In genomic region chr6:125100018-125100652, GRCh38 we compare ENCODE assay signal across 8 cellular contexts. TPM values are rescaled to one million over a fixed set of nuclear protein-coding genes. Genes with fewer than 3 reads are reported as not detected.
DNase-seq lines count a peak whose midpoint lies in the region; ATAC-seq and TF ChIP-seq lines count a peak whose summit lies in the region.

No MANE protein-coding gene starts in this region.

- intact Hi-C loops in gastrocnemius medialis (cut with DNase I; ENCODE audit: low total_unique reads) = no loop called here

- no CpG with 5 or more reads among the region's 10 CpGs for WGBS in iPS DF 6.9 (ENCODE audit: insufficient coverage, insufficient read length)

- CTCF ChIA-PET in activated CD8-positive, alpha-beta T cell treated with anti-CD3 and anti-CD28 coated beads, Interleukin-2, amount 10 ng/mL, durations not matched to agents 7 days and 5 days (lab: Charles Lee) = interaction anchor here (0.5 to 0.7 kb wide), 2 partner anchors 32 to 57 kb away, joined by 4 read pairs; no protein-coding TSS in a partner anchor

- peak overlapping the region; percentile 64 for H3K4me3 ChIP-seq in H7 (ENCODE audit: insufficient read depth, low read depth, low read length)
- peak overlapping the region; percentile 58; the same call in 1 of the 2 replicates for H3K4me3 ChIP-seq in iPS DF 6.9 (ENCODE audit: low read length)
- H3K4me3 ChIP-seq in gastrocnemius medialis = peak overlapping the region; percentile 58 to 78 (median 66)

- TF ChIP-seq POLR2A in gastrocnemius medialis (IDR thresholded peaks at IDR 0.05) = no peak

- no peaks in the 10 kb centered on the region for H3K36me3 Mint-ChIP-seq in activated CD8-positive, alpha-beta T cell treated with anti-CD3 and anti-CD28 coated beads, Interleukin-2, amount 10 ng/mL, durations not matched to agents 7 days and 5 days (ENCODE audit: low read depth)

- H3K27me3 Mint-ChIP-seq in activated CD8-positive, alpha-beta T cell treated with anti-CD3 and anti-CD28 coated beads, Interleukin-2, amount 10 ng/mL, durations not matched to agents 7 days and 5 days (ENCODE audit: low read depth) = peaks cover 31% of the 10 kb centered on the region

- H3K36me3 ChIP-seq in H7 (replicated peaks; ENCODE audit: control insufficient read depth, insufficient read depth, low read length) = no peaks in the 10 kb centered on the region
- no peaks in the 10 kb centered on the region for H3K36me3 ChIP-seq in iPS DF 6.9 (ENCODE audit: control insufficient read depth, insufficient read depth, low read length)
- H3K36me3 ChIP-seq in gastrocnemius medialis = no peaks in the 10 kb centered on the region

- H3K27ac ChIP-seq in iPS DF 6.9 (ENCODE audit: low read length) (no peak overlapping the region), gastrocnemius medialis (no peak overlapping the region)

- in situ Hi-C loops in gastrocnemius medialis (cut with MboI; ENCODE audit: low sequenced_read_pairs in 4 of 4) = no loop called here

- TF ChIP-seq CTCF in gastrocnemius medialis (IDR thresholded peaks at IDR 0.05 in 4 of 5, conservative IDR thresholded peaks at IDR 0.05 in 1 of 5) = no peak

- POLR2A ChIA-PET in activated CD8-positive, alpha-beta T cell treated with anti-CD3 and anti-CD28 coated beads, Interleukin-2, amount 10 ng/mL, durations not matched to agents 7 days and 5 days (lab: Charles Lee) = interaction anchor here (0.7 kb wide), 1 partner anchor 521 kb away, joined by 4 read pairs; no protein-coding TSS in a partner anchor

- ATAC-seq in activated CD8-positive, alpha-beta T cell treated with anti-CD3 and anti-CD28 coated beads, Interleukin-2, amount 10 ng/mL, durations not matched to agents 7 days and 5 days = no peak
- no peak for ATAC-seq in gastrocnemius medialis

- H3K9me3 ChIP-seq in iPS DF 6.9 (ENCODE audit: control insufficient read depth, insufficient read depth, low read length) (no peaks in the 10 kb centered on the region), gastrocnemius medialis (no peaks in the 10 kb centered on the region)

- H3K27ac Mint-ChIP-seq in activated CD8-positive, alpha-beta T cell treated with anti-CD3 and anti-CD28 coated beads, Interleukin-2, amount 10 ng/mL, durations not matched to agents 7 days and 5 days = no peak overlapping the region

- peak overlapping the region; percentile 39 for H3K4me3 Mint-ChIP-seq in activated CD8-positive, alpha-beta T cell treated with anti-CD3 and anti-CD28 coated beads, Interleukin-2, amount 10 ng/mL, durations not matched to agents 7 days and 5 days

- H3K27me3 ChIP-seq in H7 (ENCODE audit: control insufficient read depth, insufficient read depth, low read length) (no peaks in the 10 kb centered on the region; the same call in 1 of the 2 replicates), iPS DF 6.9 (ENCODE audit: control insufficient read depth, insufficient read depth, low read length) (no peaks in the 10 kb centered on the region), gastrocnemius medialis (no peaks in the 10 kb centered on the region)

- H3K9me3 Mint-ChIP-seq in activated CD8-positive, alpha-beta T cell treated with anti-CD3 and anti-CD28 coated beads, Interleukin-2, amount 10 ng/mL, durations not matched to agents 7 days and 5 days (ENCODE audit: insufficient read depth) = no peaks in the 10 kb centered on the region

- DNase-seq in H7 = no peak
- no peak for DNase-seq in activated CD8-positive, alpha-beta T cell treated with anti-CD3 and anti-CD28 coated beads, Interleukin-2, amount 10 ng/mL, durations not matched to agents 7 days and 5 days
- no peak for DNase-seq in iPS DF 6.9 (ENCODE audit: low read depth, low spot score)
- no peak for DNase-seq in gastrocnemius medialis
- no peak for DNase-seq in T-helper 9 cell
- no peak for DNase-seq in T1000 (lab: John Stamatoyannopoulos, UW)
- DNase-seq in D341Med (ENCODE audit: low spot score) = no peak
- DNase-seq in cerebellar nuclear complex (lab: John Stamatoyannopoulos, UW) = no peak

- no peaks in the 10 kb centered on the region; the same call in 1 of the 2 replicates for H3K4me1 ChIP-seq in iPS DF 6.9 (ENCODE audit: control insufficient read depth, insufficient read depth, low read length)
- peaks cover 0 to 6% of the 10 kb centered on the region in 2 donors for H3K4me1 ChIP-seq in gastrocnemius medialis

- H3K4me1 Mint-ChIP-seq in activated CD8-positive, alpha-beta T cell treated with anti-CD3 and anti-CD28 coated beads, Interleukin-2, amount 10 ng/mL, durations not matched to agents 7 days and 5 days (ENCODE audit: low read depth) = no peaks in the 10 kb centered on the region

RNA-seq across cellular contexts. Expression of gene TPD52L1, which starts 53.4 kb away (rescaled TPM):
- total RNA-seq in H7 (2014; rRNA removed; shearing (Covaris generic)) = 7.3 and 15.6 TPM in 2 replicates
- not detected for total RNA-seq in activated CD8-positive, alpha-beta T cell treated with anti-CD3 and anti-CD28 coated beads, Interleukin-2, amount 10 ng/mL, durations not matched to agents 7 days and 5 days
- total RNA-seq in gastrocnemius medialis = 100 to 1,000 TPM in 3 of 4 donors, 10 to 100 TPM in 1; 47.6 to 152 (median 123) TPM
